11 cellular contexts compared by ENCODE assay signal in genomic region chr11:78149646-78150045, GRCh38. TPM values are rescaled to one million over a fixed set of nuclear protein-coding genes. Genes with fewer than 3 reads are reported as not detected.
DNase-seq lines count a peak whose midpoint lies in the region; ATAC-seq, FAIRE-seq and TF ChIP-seq lines count a peak whose summit lies in the region.
"Had no signal": no experiment of that assay in that cellular context is flagged by ENCODE, and none has a peak within 500 bp of the region (broad histone marks: within the 10 kb centered on the region; RNA-seq: fewer than 3 reads in every experiment).

No MANE protein-coding gene starts in this region.

- WGBS in A549 (ENCODE audit: missing lambda C conversion rate), result 8% methylated on average over 1 of the region's 1 CpG

- H3K4me2 ChIP-seq in A549, result no peak overlapping the region

- ATAC-seq in A549 (peak; percentile 81 to 87), GM21515 (IDR thresholded peaks at IDR 0.05; ENCODE audit: unreplicated experiment) (no peak)

- H3K9me3 ChIP-seq in A549 (no peaks in the 10 kb centered on the region), HEK293 (ENCODE audit: control insufficient read depth, insufficient read depth, low read depth, low read length) (no peaks in the 10 kb centered on the region)

- DNase-seq in A549 (ENCODE audit: low read depth in 1 of 2, low spot score in 1 of 2), result peak; percentile 18 to 52
- no peak for DNase-seq in astrocyte of the cerebellum (ENCODE audit: low read depth)
- DNase-seq in hepatic stellate cell (ENCODE audit: low spot score), result peak; percentile 71
- DNase-seq in activated effector memory CD4-positive, alpha-beta T cell treated with Interleukin-2 at 50 U/mL for 16 hours, result no peak
- no peak for DNase-seq in NCI-H1048 (lab: John Stamatoyannopoulos, UW)
- no peak for DNase-seq in NCI-H1930 (lab: John Stamatoyannopoulos, UW)
- DNase-seq: activated T-cell treated with anti-CD3 and anti-CD28 coated beads, Interleukin-2, amount 50 U/mL, for 1 hour; Calu3 had no signal

- H3K36me3 ChIP-seq in HEK293 (ENCODE audit: control insufficient read depth in 2 of 2, insufficient read depth in 1 of 2, low read length in 2 of 2), result peaks cover 0 to 8% of the 10 kb centered on the region in 2 experiments; a peak in 1 of 3 replicates

- H3K27ac ChIP-seq in A549 (no peak overlapping the region), HEK293 (ENCODE audit: extremely low read depth, low read depth, low read length) (no peak overlapping the region)

- no peak for TF ChIP-seq EP300 in A549 (IDR thresholded peaks at IDR 0.05)

- H3K4me1 ChIP-seq in A549 (0 out of 3 replicates have a peak, but pooled peaks cover 6% of the 10 kb centered on the region), HEK293 (ENCODE audit: control insufficient read depth, insufficient read depth, low read length) (no peaks in the 10 kb centered on the region)

- FAIRE-seq in A549 (lab: Jason Lieb, UNC), result no peak
- FAIRE-seq: frontal cortex had no signal

- no peak overlapping the region for H3K4me3 ChIP-seq in A549
- H3K4me3 ChIP-seq in HEK293 (ENCODE audit: low read depth, low read length), result no peak overlapping the region
- no peak overlapping the region for H3K4me3 ChIP-seq in astrocyte of the cerebellum (ENCODE audit: low read depth, low read length)

- TF ChIP-seq CTCF in A549 (IDR thresholded peaks at IDR 0.05) (peak; percentile 39), HEK293 (tag by site-specific recombination; IDR thresholded peaks at IDR 0.05) (peak; percentile 12; the same call in 1 of the 2 replicates), astrocyte of the cerebellum (IDR thresholded peaks at IDR 0.05; ENCODE audit: low read depth, low read length, missing control alignments) (peak; percentile 32)

- peak; percentile 38 to 43 for TF ChIP-seq RAD21 in A549 (conservative IDR thresholded peaks at IDR 0.05 in 1 of 2, IDR thresholded peaks at IDR 0.05 in 1 of 2)

- CTCF ChIA-PET in A549 (lab: Yijun Ruan, JAX), result interaction anchor here (0.8 to 4.4 kb wide), 6 partner anchors 9 to 415 kb away, joined by 3 to 16 read pairs (median 4); partner anchors contain the start of gene ALG8
- CTCF ChIA-PET in HEK293 (lab: Yijun Ruan, JAX), result interaction anchor here (1.1 to 1.2 kb wide), 2 partner anchors 104 to 489 kb away, joined by 3 to 4 read pairs; no protein-coding TSS in a partner anchor

- no peak for TF ChIP-seq POLR2A in A549 (IDR thresholded peaks at IDR 0.05; ENCODE audit: low read length)

- in situ Hi-C loops in astrocyte of the cerebellum (cut with HindIII; ENCODE audit: low sequenced_read_pairs), result no loop called here

- POLR2A ChIA-PET in A549 (lab: Yijun Ruan, JAX), result interaction anchor here (0.8 kb wide), 1 partner anchor 10 kb away, joined by 3 read pairs; the partner anchor contains the start of gene ALG8
- POLR2A ChIA-PET in HEK293 (lab: Yijun Ruan, JAX), result interaction anchor here (0.9 kb wide), 1 partner anchor 10 kb away, joined by 3 read pairs; the partner anchor contains the start of gene ALG8

TF ChIP-seq in A549, 52 proteins besides CTCF, POLR2A, EP300 and RAD21:
- 0 out of 3 replicates have a peak, but pooled peaks have one; percentile 26 for TF ChIP-seq SMC3 (IDR thresholded peaks at IDR 0.05)
- TF ChIP-seq TFCP2L1 (CRISPR knock-in tag; IDR thresholded peaks at IDR 0.05), result no peak
- TF ChIP-seq KDM1A (IDR thresholded peaks at IDR 0.05; ENCODE audit: low read depth), result no peak
- TF ChIP-seq USF2 (IDR thresholded peaks at IDR 0.05), result no peak
- TF ChIP-seq HEYL (CRISPR knock-in tag; IDR thresholded peaks at IDR 0.05), result no peak
TF ChIP-seq in A549: peak in this region for 1.

TF ChIP-seq in HEK293, 187 proteins besides CTCF, POLR2A, EP300 and RAD21:
- TF ChIP-seq ZNF121 (tag by site-specific recombination; IDR thresholded peaks at IDR 0.05) (no peak), ZNF514 (tag by site-specific recombination; IDR thresholded peaks at IDR 0.05) (no peak), ZNF214 (tag by site-specific recombination; IDR thresholded peaks at IDR 0.05; ENCODE audit: borderline replicate concordance) (no peak), ZNF837 (tag by site-specific recombination; IDR thresholded peaks at IDR 0.05) (no peak), GFI1B (tag by site-specific recombination; IDR thresholded peaks at IDR 0.05) (no peak), KLF9 (tag by site-specific recombination; IDR thresholded peaks at IDR 0.05; ENCODE audit: low read depth) (no peak), ZNF169 (tag by site-specific recombination; IDR thresholded peaks at IDR 0.05) (no peak), ZNF548 (tag by site-specific recombination; IDR thresholded peaks at IDR 0.05) (no peak), ZNF302 (tag by site-specific recombination; IDR thresholded peaks at IDR 0.05; ENCODE audit: low read depth) (no peak), ZBTB21 (tag by site-specific recombination; IDR thresholded peaks at IDR 0.05) (no peak), ZNF174 (tag by site-specific recombination; IDR thresholded peaks at IDR 0.05) (no peak), ZNF155 (tag by site-specific recombination; IDR thresholded peaks at IDR 0.05) (no peak), ZNF10 (tag by site-specific recombination; IDR thresholded peaks at IDR 0.05) (no peak), ZNF292 (tag by site-specific recombination; IDR thresholded peaks at IDR 0.05; ENCODE audit: borderline replicate concordance, low read depth) (no peak), ZNF660 (tag by site-specific recombination; IDR thresholded peaks at IDR 0.05) (no peak)

RNA-seq across cellular contexts. Expression of gene ALG8, which starts 10.2 kb away (rescaled TPM):
- polyA plus RNA-seq in A549 (2011; rRNA removed) (141 and 159 TPM in 2 replicates), A549 (2017; fragmentation: RNase III; extraction: RNeasy Plus Mini Kit Qiagen cat#74134 plus additional on column Dnase treatment) (59.0 to 60.8 TPM (median 60.2 TPM) in 3 replicates)
- 38.2 and 41.6 TPM in 2 replicates for polyA plus RNA-seq in A549 (2012; cell fraction: cytosol; rRNA removed)
- polyA plus RNA-seq in A549 (2012; cell fraction: nucleus; rRNA removed), result 34.9 and 57.0 TPM in 2 replicates
- polyA minus RNA-seq in A549 (2011; rRNA and poly(A)+ RNA removed), result 59.5 and 62.4 TPM in 2 replicates

RNA-seq across cellular contexts. Expression of gene KCTD21, which starts 38.8 kb away (rescaled TPM):
- polyA plus RNA-seq in A549 (2011; rRNA removed), result 7.2 and 8.2 TPM in 2 replicates
- polyA plus RNA-seq in A549 (2012; cell fraction: cytosol; rRNA removed), result 5.4 and 6.8 TPM in 2 replicates
- 5.7 and 7.6 TPM in 2 replicates for polyA plus RNA-seq in A549 (2012; cell fraction: nucleus; rRNA removed)
- polyA plus RNA-seq in A549 (2017; fragmentation: RNase III; extraction: RNeasy Plus Mini Kit Qiagen cat#74134 plus additional on column Dnase treatment), result 5.9 to 6.4 TPM (median 5.9 TPM) in 3 replicates
- 21.2 and 23.7 TPM in 2 replicates for polyA minus RNA-seq in A549 (2011; rRNA and poly(A)+ RNA removed)

RNA-seq across cellular contexts. Expression of gene USP35, which starts 39.1 kb away (rescaled TPM):
- polyA plus RNA-seq in A549 (2011; rRNA removed) (3.8 and 4.4 TPM in 2 replicates), A549 (2017; fragmentation: RNase III; extraction: RNeasy Plus Mini Kit Qiagen cat#74134 plus additional on column Dnase treatment) (5.5 to 6.4 TPM (median 5.8 TPM) in 3 replicates)
- 4.4 and 5.6 TPM in 2 replicates for polyA plus RNA-seq in A549 (2012; cell fraction: cytosol; rRNA removed)
- 16.2 and 17.9 TPM in 2 replicates for polyA plus RNA-seq in A549 (2012; cell fraction: nucleus; rRNA removed)
- polyA minus RNA-seq in A549 (2011; rRNA and poly(A)+ RNA removed), result 5.1 and 6.7 TPM in 2 replicates

Comparison
In these comparisons a context has a peak if more than half of its experiments do, and no peak if none do; other contexts are left out.
1. DNase-seq: peak in A549 (2 of 2) and hepatic stellate cell (single experiment); none in astrocyte of the cerebellum (single experiment), activated effector memory CD4-positive, alpha-beta T cell treated with Interleukin-2 at 50 U/mL for 16 hours (single experiment), NCI-H1048 (single experiment) and NCI-H1930 (0 of 2).
2. Of the 5 proteins assayed by ChIP-seq in both HEK293 and A549: peak only in HEK293: none; only in A549: none; in both: CTCF; in neither: 4.
3. Peak in every context shown above with its lines, with median percentiles within 50 percentile points of each other: CTCF ChIP-seq.